8 cellular contexts compared by ENCODE assay signal in genomic region chr13:61410669-61411297, GRCh38. TPM values are rescaled to one million over a fixed set of nuclear protein-coding genes. Genes with fewer than 3 reads are reported as not detected.
A peak's percentile ranks its signal among the peaks of the same experiment; 100 is the strongest.
DNase-seq lines count a peak whose midpoint lies in the region; ATAC-seq and TF ChIP-seq lines count a peak whose summit lies in the region.

No MANE protein-coding gene starts in this region.

- H3K27me3 Mint-ChIP-seq in type B pancreatic cell: peaks cover 47% of the 10 kb centered on the region

- H3K36me3 Mint-ChIP-seq in type B pancreatic cell: no peaks in the 10 kb centered on the region

- H3K9me3 ChIP-seq in heart right ventricle (no peaks in the 10 kb centered on the region), esophagus muscularis mucosa (no peaks in the 10 kb centered on the region)

- H3K4me3 ChIP-seq in heart right ventricle (no peak overlapping the region), esophagus muscularis mucosa (peak overlapping the region in 1 of 4 donors; percentile 7)

- H3K4me3 Mint-ChIP-seq in type B pancreatic cell: no peak overlapping the region

- intact Hi-C loops in heart right ventricle (cut with DNase I) (loop anchor here in 6 of 10 donors (5.0 to 10.0 kb wide), 3 partner anchors 286 to 758 kb away; no protein-coding TSS in a partner anchor), left cardiac atrium (cut with DNase I) (loop anchor here in 1 of 2 donors (5.0 to 10.0 kb wide), 4 partner anchors 123 to 756 kb away; no protein-coding TSS in a partner anchor), esophagus muscularis mucosa (cut with DNase I) (loop anchor here (10.0 kb wide), 2 partner anchors 286 to 756 kb away; no protein-coding TSS in a partner anchor)

- H3K4me1 Mint-ChIP-seq in type B pancreatic cell (ENCODE audit: unreplicated experiment): peaks cover 13% of the 10 kb centered on the region

- ATAC-seq in heart right ventricle (no peak), left cardiac atrium (no peak), omental fat pad (ENCODE audit: low FRiP score) (no peak)

- H3K27me3 ChIP-seq in heart right ventricle: peaks cover 0 to 38% (median 30%) of the 10 kb centered on the region in 7 donors
- peaks cover 0 to 36% (median 0%) of the 10 kb centered on the region in 4 donors for H3K27me3 ChIP-seq in esophagus muscularis mucosa

- no peak for TF ChIP-seq EP300 in esophagus muscularis mucosa (IDR thresholded peaks at IDR 0.05)

- no peak overlapping the region for H3K27ac Mint-ChIP-seq in type B pancreatic cell

- H3K4me1 ChIP-seq in heart right ventricle (peaks cover 0 to 4% (median 0%) of the 10 kb centered on the region in 9 donors), esophagus muscularis mucosa (peaks cover 9 to 28% (median 19%) of the 10 kb centered on the region in 4 donors)

- no peaks in the 10 kb centered on the region for H3K36me3 ChIP-seq in heart right ventricle
- H3K36me3 ChIP-seq in esophagus muscularis mucosa: no peaks in the 10 kb centered on the region

- WGBS in heart right ventricle, 2 donors: 96 to 97% methylated on average over 1 of the region's 1 CpG
- 93% methylated on average over 1 of the region's 1 CpG for WGBS in esophagus muscularis mucosa

- no peak overlapping the region for H3K27ac ChIP-seq in heart right ventricle
- no peak overlapping the region for H3K27ac ChIP-seq in esophagus muscularis mucosa (replicated peaks in 1 of 4)

- TF ChIP-seq POLR2A in esophagus muscularis mucosa (IDR thresholded peaks at IDR 0.05; ENCODE audit: low read depth): no peak

- no peak for DNase-seq in heart right ventricle
- DNase-seq in left cardiac atrium: no peak
- peak; percentile 19 for DNase-seq in NCI-H82 treated with DMSO at 0.1 percent for 48 hours (lab: John Stamatoyannopoulos, UW; ENCODE audit: unreplicated experiment)
- DNase-seq in esophagus muscularis mucosa (ENCODE audit: extremely low spot score): no peak
- DNase-seq in type B pancreatic cell (ENCODE audit: extremely low spot score, unreplicated experiment): no peak
- no peak for DNase-seq in activated CD4-positive, CD25-positive, alpha-beta regulatory T cell treated with anti-CD3 and anti-CD28 coated beads, Interleukin-2, amount 50 U/mL, for 72 hours
- DNase-seq in omental fat pad (ENCODE audit: low spot score): no peak
- no peak for DNase-seq in amygdala (lab: John Stamatoyannopoulos, UW)

- TF ChIP-seq CTCF in heart right ventricle (IDR thresholded peaks at IDR 0.05) (peak in 8 of 9 donors; percentile 20 to 58 (median 46)), esophagus muscularis mucosa (IDR thresholded peaks at IDR 0.05) (peak; percentile 18 to 47 (median 42)), type B pancreatic cell (conservative IDR thresholded peaks at IDR 0.05) (peak; percentile 83), omental fat pad (IDR thresholded peaks at IDR 0.05) (no peak)

- no peaks in the 10 kb centered on the region for H3K9me3 Mint-ChIP-seq in type B pancreatic cell

RNA-seq across cellular contexts. Expression of gene PCDH20, which starts 4.9 kb away (rescaled TPM):
- total RNA-seq in heart right ventricle (10 to 100 TPM in 1 of 10 donors, 1 to 10 TPM in 7, under 1 TPM in 2; 0.31 to 27.6 (median 2.7) TPM), left cardiac atrium (10 to 100 TPM in 1 of 2 donors, 1 to 10 TPM in 1; 8.7 to 34.5 TPM), esophagus muscularis mucosa (10 to 100 TPM; 10.4 to 31.3 (median 14.7) TPM), type B pancreatic cell (ENCODE audit: low replicate concordance) (7.2 and 13.4 TPM in 2 replicates), omental fat pad (1 to 10 TPM in 1 of 4 donors, under 1 TPM in 3; 0.13 to 1.8 (median 0.66) TPM)
- 1 to 10 TPM in 1 of 2 donors, under 1 TPM in 1; 0.59 to 3.3 TPM for polyA plus RNA-seq in heart right ventricle

Comparison
In these comparisons a context has a peak if more than half of its experiments do, and no peak if none do; other contexts are left out.
1. CTCF ChIP-seq: peak in heart right ventricle (8 of 9), esophagus muscularis mucosa (3 of 3) and type B pancreatic cell (single experiment); none in omental fat pad (0 of 3).